ENCODE assay signal across 15 cellular contexts in the genomic region with DNA sequence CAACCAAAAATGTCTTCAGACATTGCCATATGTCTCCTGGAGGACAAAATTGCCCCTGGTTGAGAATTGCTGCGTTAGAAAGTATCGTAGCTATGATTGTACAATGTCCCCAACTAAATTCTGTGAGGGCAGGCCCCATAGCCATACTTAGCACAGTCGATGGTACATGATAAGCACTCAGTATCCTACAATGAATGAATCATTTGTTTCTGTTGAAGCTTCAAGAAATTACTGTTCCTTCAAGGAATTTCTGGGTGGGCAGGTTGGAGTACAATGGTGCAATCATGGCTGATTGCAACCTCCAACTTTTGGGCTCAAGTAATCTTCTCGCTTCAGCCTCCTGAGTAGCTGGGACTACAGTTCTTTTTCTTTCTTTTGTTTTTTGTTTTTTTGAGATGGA. TPM values are rescaled to one million over a fixed set of nuclear protein-coding genes. Genes with fewer than 3 reads are reported as not detected.
DNase-seq lines count a peak whose midpoint lies in the region; ATAC-seq and TF ChIP-seq lines count a peak whose summit lies in the region.
"Had no signal": no experiment of that assay in that cellular context is flagged by ENCODE, and none has a peak within 500 bp of the region (broad histone marks: within the 10 kb centered on the region; RNA-seq: fewer than 3 reads in every experiment).

No MANE protein-coding gene starts in this region.

- CTCF ChIA-PET in T-cell (lab: Charles Lee) = no interaction called here

- no peak overlapping the region for H2BK120ac ChIP-seq in trophoblast cell (ENCODE audit: insufficient read depth, low read length, poor library complexity)

- H4K91ac ChIP-seq in trophoblast cell (ENCODE audit: low read depth, low read length) = no peak overlapping the region

- no peak overlapping the region for H4K8ac ChIP-seq in trophoblast cell (ENCODE audit: low read depth, low read length)

- no peak overlapping the region for H2BK12ac ChIP-seq in trophoblast cell (ENCODE audit: low read length)

- POLR2A ChIA-PET in T-cell (lab: Charles Lee) = interaction anchor here in 1 of 2 donors (0.7 kb wide), 1 partner anchor 341 kb away, joined by 5 read pairs; no protein-coding TSS in a partner anchor

- no peaks in the 10 kb centered on the region for H3K27me3 ChIP-seq in trophoblast cell (ENCODE audit: insufficient read depth, low read length)
- H3K27me3 ChIP-seq: SJSA1, tibial artery had no signal

- H3K27ac Mint-ChIP-seq in activated CD4-positive, alpha-beta T cell treated with anti-CD3 and anti-CD28 coated beads, Interleukin-2, amount 10 ng/mL, durations not matched to agents 24 days and 14 days = peak overlapping the region; percentile 68
- H3K27ac Mint-ChIP-seq in T-cell = peak overlapping the region; percentile 86 to 94
- H3K27ac Mint-ChIP-seq in chondrocyte (ENCODE audit: unreplicated experiment) = peak overlapping the region; percentile 54

- no peak overlapping the region for H4K12ac ChIP-seq in trophoblast cell (ENCODE audit: low read depth, low read length)

- no peak overlapping the region for H3K14ac ChIP-seq in trophoblast cell (ENCODE audit: low read length)

- H3K36me3 ChIP-seq in trophoblast cell (ENCODE audit: control insufficient read depth in 1 of 2, insufficient read depth in 2 of 2, low read length in 2 of 2) = peaks cover 9 to 16% of the 10 kb centered on the region in 2 experiments
- H3K36me3 ChIP-seq: tibial artery had no signal

- WGBS in trophoblast cell (ENCODE audit: extremely low coverage, insufficient coverage, insufficient read length) = no CpG with 5 or more reads among the region's 4 CpGs

- no peaks in the 10 kb centered on the region for H3K9me3 Mint-ChIP-seq in activated CD4-positive, alpha-beta T cell treated with anti-CD3 and anti-CD28 coated beads, Interleukin-2, amount 10 ng/mL, durations not matched to agents 24 days and 14 days
- H3K9me3 Mint-ChIP-seq in T-cell = no peaks in the 10 kb centered on the region
- H3K9me3 Mint-ChIP-seq in chondrocyte (ENCODE audit: low read depth) = no peaks in the 10 kb centered on the region

- peaks cover 2 to 6% of the 10 kb centered on the region in 2 experiments for H3K4me1 ChIP-seq in trophoblast cell (ENCODE audit: control insufficient read depth in 1 of 2, insufficient read depth in 2 of 2, low read length in 2 of 2)

- H3K4me3 ChIP-seq in trophoblast cell (ENCODE audit: low read depth, low read length) = no peak overlapping the region
- H3K4me3 ChIP-seq: A549, lung, SJSA1, tibial artery had no signal

- no peaks in the 10 kb centered on the region for H3K27me3 Mint-ChIP-seq in activated CD4-positive, alpha-beta T cell treated with anti-CD3 and anti-CD28 coated beads, Interleukin-2, amount 10 ng/mL, durations not matched to agents 24 days and 14 days
- H3K27me3 Mint-ChIP-seq in T-cell (no peaks in the 10 kb centered on the region), chondrocyte (ENCODE audit: low read depth) (no peaks in the 10 kb centered on the region)

- no peak overlapping the region for H2AK5ac ChIP-seq in trophoblast cell (ENCODE audit: low read length)

- peak overlapping the region; percentile 90 for H3K4ac ChIP-seq in trophoblast cell (ENCODE audit: low read depth, low read length)

- no peak overlapping the region for H3K18ac ChIP-seq in trophoblast cell (ENCODE audit: low read length)

- H3K27ac ChIP-seq in trophoblast cell (ENCODE audit: low read depth, low read length) = no peak overlapping the region
- H3K27ac ChIP-seq: A549, SJSA1 had no signal

- peaks cover 73% of the 10 kb centered on the region for H3K36me3 Mint-ChIP-seq in activated CD4-positive, alpha-beta T cell treated with anti-CD3 and anti-CD28 coated beads, Interleukin-2, amount 10 ng/mL, durations not matched to agents 24 days and 14 days (ENCODE audit: low read depth)
- H3K36me3 Mint-ChIP-seq in T-cell (peaks cover 46% of the 10 kb centered on the region), chondrocyte (ENCODE audit: low read depth) (peaks cover 11% of the 10 kb centered on the region)

- no peak for ATAC-seq in T-cell (replicated peaks in 1 of 4)
- ATAC-seq: A549; activated CD4-positive, CD25-positive, alpha-beta regulatory T cell treated with anti-CD3 and anti-CD28 coated beads, Interleukin-2, amount 50 U/mL, for 24 hours had no signal

- no peak overlapping the region for H3K23ac ChIP-seq in trophoblast cell (ENCODE audit: low read length)

- DNase-seq in activated CD4-positive, alpha-beta T cell treated with anti-CD3 and anti-CD28 coated beads, Interleukin-2, amount 10 ng/mL, durations not matched to agents 24 days and 14 days = no peak
- DNase-seq in activated CD4-positive, alpha-beta T cell treated with anti-CD3 and anti-CD28 coated beads, Interleukin-2, amount 50 U/mL, for 1 hour = no peak
- DNase-seq in T-cell (no peak), chondrocyte (ENCODE audit: low spot score) (no peak), trophoblast cell (peak; percentile 26 to 60), NCI-H82 treated with DMSO at 0.1 percent for 48 hours (lab: John Stamatoyannopoulos, UW; ENCODE audit: unreplicated experiment) (no peak), C1 segment of cervical spinal cord (lab: John Stamatoyannopoulos, UW) (no peak), pons (ENCODE audit: low spot score) (no peak)
- DNase-seq: NCI-H2107, occipital lobe, tibial artery had no signal

- H2BK5ac ChIP-seq in trophoblast cell (ENCODE audit: low read depth, low read length, poor library complexity) = no peak overlapping the region

- no peaks in the 10 kb centered on the region for H3K9me3 ChIP-seq in trophoblast cell (ENCODE audit: insufficient read depth, low read depth, low read length)
- H3K9me3 ChIP-seq: A549, SJSA1, tibial artery had no signal

- peak overlapping the region; percentile 79 for H3K4me3 Mint-ChIP-seq in activated CD4-positive, alpha-beta T cell treated with anti-CD3 and anti-CD28 coated beads, Interleukin-2, amount 10 ng/mL, durations not matched to agents 24 days and 14 days
- peak overlapping the region; percentile 68 to 96 (median 70) for H3K4me3 Mint-ChIP-seq in T-cell
- H3K4me3 Mint-ChIP-seq in chondrocyte (ENCODE audit: unreplicated experiment) = no peak overlapping the region

- no peak overlapping the region for H3K4me2 ChIP-seq in trophoblast cell (ENCODE audit: low read length)
- H3K4me2 ChIP-seq: A549 had no signal

- no peak overlapping the region for H2AFZ ChIP-seq in trophoblast cell (ENCODE audit: insufficient read depth, low read length, poor library complexity)

- intact Hi-C loops in activated CD4-positive, alpha-beta T cell treated with anti-CD3 and anti-CD28 coated beads, Interleukin-2, amount 10 ng/mL, durations not matched to agents 24 days and 14 days (cut with micrococcal nuclease) = no loop called here

- no peak for TF ChIP-seq CTCF in chondrocyte (IDR thresholded peaks at IDR 0.05)

- peaks cover 9% of the 10 kb centered on the region for H3K79me1 ChIP-seq in trophoblast cell (ENCODE audit: low read length)

- H3K4me1 Mint-ChIP-seq in activated CD4-positive, alpha-beta T cell treated with anti-CD3 and anti-CD28 coated beads, Interleukin-2, amount 10 ng/mL, durations not matched to agents 24 days and 14 days = peaks cover 74% of the 10 kb centered on the region
- H3K4me1 Mint-ChIP-seq in T-cell = peaks cover 84 to 90% (median 84%) of the 10 kb centered on the region in 3 donors
- peaks cover 83% of the 10 kb centered on the region for H3K4me1 Mint-ChIP-seq in chondrocyte (ENCODE audit: low read depth)

- H3K79me2 ChIP-seq in trophoblast cell (ENCODE audit: control insufficient read depth, insufficient read depth, low read length, poor library complexity) = peaks cover 42% of the 10 kb centered on the region

- no peak overlapping the region for H3K9ac ChIP-seq in trophoblast cell (ENCODE audit: low read length)

RNA-seq across cellular contexts. Expression of gene CAP1, which starts 4.7 kb away (rescaled TPM):
- total RNA-seq in activated CD4-positive, alpha-beta T cell treated with anti-CD3 and anti-CD28 coated beads, Interleukin-2, amount 10 ng/mL, durations not matched to agents 24 days and 14 days = 417 and 440 TPM in 2 replicates
- total RNA-seq in T-cell (100 to 1,000 TPM; 293 to 345 (median 298) TPM), chondrocyte (415 to 576 TPM (median 558 TPM) in 3 replicates)
- polyA plus RNA-seq in trophoblast cell (2013) = 402 and 406 TPM in 2 replicates

RNA-seq across cellular contexts. Expression of gene PPT1, which starts 51.9 kb away (rescaled TPM):
- 99.0 and 102 TPM in 2 replicates for total RNA-seq in activated CD4-positive, alpha-beta T cell treated with anti-CD3 and anti-CD28 coated beads, Interleukin-2, amount 10 ng/mL, durations not matched to agents 24 days and 14 days
- 10 to 100 TPM; 44.4 to 72.6 (median 53.1) TPM for total RNA-seq in T-cell
- 48.3 to 79.0 TPM (median 48.6 TPM) in 3 replicates for total RNA-seq in chondrocyte
- 65.0 and 65.2 TPM in 2 replicates for polyA plus RNA-seq in trophoblast cell (2013)

Comparison
In these comparisons a context has a peak if more than half of its experiments do, and no peak if none do; other contexts are left out.
1. DNase-seq: peak in trophoblast cell (2 of 2); none in activated CD4-positive, alpha-beta T cell treated with anti-CD3 and anti-CD28 coated beads, Interleukin-2, amount 10 ng/mL, durations not matched to agents 24 days and 14 days (single experiment), activated CD4-positive, alpha-beta T cell treated with anti-CD3 and anti-CD28 coated beads, Interleukin-2, amount 50 U/mL, for 1 hour (single experiment), T-cell (0 of 34), chondrocyte (single experiment), NCI-H82 treated with DMSO at 0.1 percent for 48 hours (single experiment), C1 segment of cervical spinal cord (0 of 14) and pons (single experiment).
2. Peak in every context shown above with its lines, with median percentiles within 50 percentile points of each other: H3K27ac Mint-ChIP-seq.